In genomic region chr18:73850782-73851181, GRCh38 we compare ENCODE assay signal across 29 cellular contexts.
"Had no signal": no experiment of that assay in that cellular context is flagged by ENCODE, and none has a peak within 500 bp of the region (broad histone marks: within the 10 kb centered on the region; RNA-seq: fewer than 3 reads in every experiment).

No MANE protein-coding gene starts in this region.

- H3K27me3 ChIP-seq: left lung, neural progenitor cell, neutrophil, testis, thyroid gland, transverse colon, upper lobe of left lung, vagina had no signal

- H3K79me2 ChIP-seq: parathyroid adenoma had no signal

- H3K9me3 ChIP-seq: left lung, lower lobe of right lung, neutrophil, psoas muscle, stomach, testis, thyroid gland, transverse colon, upper lobe of left lung, vagina had no signal

- FAIRE-seq: islet of Langerhans, kidney had no signal

- H2AFZ ChIP-seq: neural progenitor cell, parathyroid adenoma had no signal

- ATAC-seq: left colon; left lung; lower lobe of right lung; natural killer cell; psoas muscle; sciatic nerve; stimulated activated naive B cell treated with anti-CD40 and anti-IgM and Interleukin-4, amounts not matched to agents 10 μg/mL and 1 μg/mL and 100 μg/mL, for 72 hours; stimulated activated naive CD8-positive, alpha-beta T cell treated with anti-CD3 and anti-CD28 coated beads, Interleukin-15, Interleukin-2, amounts not matched to agents 100 U/mL and 50 U/mL, for 24 hours had no signal

- H3K9ac ChIP-seq: neural progenitor cell, parathyroid adenoma had no signal

- H3K4me2 ChIP-seq: neural progenitor cell had no signal

- H3K4me3 ChIP-seq: left lung, lower lobe of right lung, neural progenitor cell, psoas muscle, skin epidermis, stomach, testis, thyroid gland, transverse colon, upper lobe of left lung, vagina had no signal

- DNase-seq: immature natural killer cell; kidney; left colon; left lung; lower lobe of right lung; mesendoderm; naive B cell; natural killer cell; nephron progenitor cell; occipital lobe; psoas muscle; stimulated activated CD4-positive, alpha-beta T cell treated with anti-CD3 and anti-CD28 coated beads, Interleukin-12 subunit alpha, Interleukin-12 subunit beta, amount 100 ng/mL, for 4 hours; stimulated activated CD4-positive, alpha-beta T cell treated with anti-CD3 and anti-CD28 coated beads, Interleukin-15, amount 100 ng/mL, for 24 hours; stimulated activated CD4-positive, alpha-beta T cell treated with anti-CD3 and anti-CD28 coated beads, Interleukin-2, amount 100 ng/mL, for 24 hours; stimulated activated CD4-positive, alpha-beta T cell treated with anti-CD3 and anti-CD28 coated beads, Interleukin-4, amount 100 ng/mL, for 1 hour; stimulated activated naive B cell treated with anti-CD40 and anti-IgM and Interleukin-4, amounts not matched to agents 10 μg/mL and 1 μg/mL and 100 μg/mL, for 72 hours; stimulated activated naive CD8-positive, alpha-beta T cell treated with anti-CD3 and anti-CD28 coated beads, Interleukin-15, Interleukin-2, amounts not matched to agents 100 U/mL and 50 U/mL, for 24 hours; stomach; testis; thyroid gland; transverse colon; upper lobe of left lung had no signal

- H3K4me1 ChIP-seq: left lung, lower lobe of right lung, parathyroid adenoma, psoas muscle, stomach, testis, transverse colon, vagina had no signal

- H3K27ac ChIP-seq: left lung, lower lobe of right lung, neural progenitor cell, neutrophil, parathyroid adenoma, psoas muscle, skin epidermis, stomach, testis, thyroid gland, transverse colon, upper lobe of left lung, vagina had no signal

- H3K36me3 ChIP-seq: left lung, lower lobe of right lung, neural progenitor cell, neutrophil, stomach, thyroid gland, transverse colon, upper lobe of left lung, vagina had no signal
